Comparison of ENCODE assay signal across 9 cellular contexts in the genomic region with DNA sequence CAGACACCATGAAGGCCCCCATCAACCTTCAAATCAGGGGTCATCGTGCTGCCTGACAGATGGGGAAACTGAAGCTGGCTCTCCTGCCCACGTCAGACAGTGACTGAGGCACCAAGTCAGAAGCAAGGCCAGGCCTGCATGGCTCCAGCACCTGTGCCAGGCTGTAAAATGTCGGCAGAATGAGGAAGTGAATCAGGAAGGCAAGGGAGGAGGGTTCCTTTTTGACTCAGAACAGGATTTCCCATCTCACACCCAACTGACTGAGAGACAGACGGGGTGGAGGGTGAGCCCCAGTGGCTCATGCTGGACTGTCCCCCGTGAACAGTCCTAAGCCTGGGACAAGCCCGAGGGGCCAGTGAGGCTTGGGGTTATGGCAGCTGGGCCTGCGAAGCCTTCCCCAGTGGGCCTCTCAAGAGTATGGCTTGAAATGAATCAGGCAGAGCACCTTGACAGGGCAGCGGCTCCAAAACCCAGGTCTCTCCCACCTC. TPM values are rescaled to one million over a fixed set of nuclear protein-coding genes. Genes with fewer than 3 reads are reported as not detected.
DNase-seq lines count a peak whose midpoint lies in the region; ATAC-seq and TF ChIP-seq lines count a peak whose summit lies in the region.
"Had no signal": no experiment of that assay in that cellular context is flagged by ENCODE, and none has a peak within 500 bp of the region (broad histone marks: within the 10 kb centered on the region; RNA-seq: fewer than 3 reads in every experiment).

No MANE protein-coding gene starts in this region.

- peak overlapping the region; percentile 69 for H3K4me2 ChIP-seq in smooth muscle cell

- H3K9me3 ChIP-seq in smooth muscle cell (replicated peaks; ENCODE audit: low read depth): no peaks in the 10 kb centered on the region
- H3K9me3 ChIP-seq: thoracic aorta had no signal

- H3K9me3 Mint-ChIP-seq in central memory CD8-positive, alpha-beta T cell: no peaks in the 10 kb centered on the region
- H3K9me3 Mint-ChIP-seq in nephron progenitor cell: peaks cover 8% of the 10 kb centered on the region

- peak overlapping the region; percentile 96 for H3K27ac Mint-ChIP-seq in central memory CD8-positive, alpha-beta T cell (ENCODE audit: low read depth)
- no peak overlapping the region for H3K27ac Mint-ChIP-seq in nephron progenitor cell

- DNase-seq in LHCN-M2 (ENCODE audit: low read depth) (peak; percentile 45), smooth muscle cell (lab: John Stamatoyannopoulos, UW; ENCODE audit: unreplicated experiment) (no peak), NCI-H2107 treated with DMSO at 0.1 percent for 48 hours (lab: John Stamatoyannopoulos, UW; ENCODE audit: unreplicated experiment) (no peak), NCI-H1694 (lab: John Stamatoyannopoulos, UW) (no peak), nephron progenitor cell (no peak)
- no peak for DNase-seq in central memory CD8-positive, alpha-beta T cell (ENCODE audit: low spot score in 2 of 2)

- no peaks in the 10 kb centered on the region for H3K79me2 ChIP-seq in smooth muscle cell (ENCODE audit: low read depth)

- peaks cover 20% of the 10 kb centered on the region for H4K20me1 ChIP-seq in smooth muscle cell (ENCODE audit: low read depth)

- TF ChIP-seq POLR2A in GM18526 (IDR thresholded peaks at IDR 0.05; ENCODE audit: extremely low read depth, insufficient read length): peak; percentile 42

- no peak overlapping the region for H3K9ac ChIP-seq in smooth muscle cell (ENCODE audit: low read depth)

- ATAC-seq in GM21737 (IDR thresholded peaks at IDR 0.05; ENCODE audit: unreplicated experiment): peak; percentile 87
- peak; percentile 74 for ATAC-seq in central memory CD8-positive, alpha-beta T cell (replicated peaks; ENCODE audit: extremely low read depth, poor library complexity, severe bottlenecking)

- 86% methylated on average over 8 of the region's 8 CpGs for WGBS in smooth muscle cell (ENCODE audit: low lambda C conversion rate)

- no peak overlapping the region for H3K4me3 ChIP-seq in smooth muscle cell
- H3K4me3 ChIP-seq: thoracic aorta had no signal

- peaks cover 3% of the 10 kb centered on the region for H3K36me3 Mint-ChIP-seq in central memory CD8-positive, alpha-beta T cell (ENCODE audit: insufficient read depth)
- no peaks in the 10 kb centered on the region for H3K36me3 Mint-ChIP-seq in nephron progenitor cell (ENCODE audit: low read depth)

- H3K27me3 Mint-ChIP-seq in central memory CD8-positive, alpha-beta T cell: no peaks in the 10 kb centered on the region
- H3K27me3 Mint-ChIP-seq in nephron progenitor cell (ENCODE audit: low read depth, poor library complexity): peaks cover 11% of the 10 kb centered on the region

- no peaks in the 10 kb centered on the region for H3K27me3 ChIP-seq in smooth muscle cell (ENCODE audit: low read depth)

- peak overlapping the region; percentile 41 for H3K4me3 Mint-ChIP-seq in central memory CD8-positive, alpha-beta T cell
- no peak overlapping the region for H3K4me3 Mint-ChIP-seq in nephron progenitor cell

- peaks cover 13% of the 10 kb centered on the region for H3F3A ChIP-seq in smooth muscle cell (ENCODE audit: low read depth)

- H3K27ac ChIP-seq in smooth muscle cell (ENCODE audit: low read depth): no peak overlapping the region

- no peaks in the 10 kb centered on the region for H3K36me3 ChIP-seq in smooth muscle cell (ENCODE audit: low read depth)
- H3K36me3 ChIP-seq: thoracic aorta had no signal

- H3K4me1 ChIP-seq in smooth muscle cell (ENCODE audit: low read depth): peaks cover 10% of the 10 kb centered on the region

- no peak overlapping the region for H2AFZ ChIP-seq in smooth muscle cell (ENCODE audit: low read depth)

- H3K4me1 Mint-ChIP-seq in central memory CD8-positive, alpha-beta T cell: peaks cover 50% of the 10 kb centered on the region
- H3K4me1 Mint-ChIP-seq in nephron progenitor cell: peaks cover 19% of the 10 kb centered on the region

- TF ChIP-seq CTCF in smooth muscle cell (IDR thresholded peaks at IDR 0.05; ENCODE audit: borderline replicate concordance, insufficient read depth, poor library complexity, severe bottlenecking): no peak
- TF ChIP-seq CTCF in nephron progenitor cell (IDR thresholded peaks at IDR 0.05): no peak

RNA-seq across cellular contexts. Expression of gene SYNE3, which starts 20.9 kb away (rescaled TPM):
- total RNA-seq in LHCN-M2 (2014; rRNA removed): 8.4 and 12.5 TPM in 2 replicates
- polyA plus RNA-seq in LHCN-M2 (2012): 3.2 TPM
- total RNA-seq in smooth muscle cell: 4.0 and 4.2 TPM in 2 replicates
- 2.7 and 4.1 TPM in 2 replicates for polyA plus RNA-seq in smooth muscle cell

RNA-seq across cellular contexts. Expression of gene GLRX5, which starts 39.3 kb away (rescaled TPM):
- 39.9 and 46.9 TPM in 2 replicates for total RNA-seq in LHCN-M2 (2014; rRNA removed)
- polyA plus RNA-seq in LHCN-M2 (2012): 37.3 TPM
- 42.4 and 53.5 TPM in 2 replicates for total RNA-seq in smooth muscle cell
- 79.8 and 84.3 TPM in 2 replicates for polyA plus RNA-seq in smooth muscle cell
